ENCODE assay signal across 15 cellular contexts in genomic region chr10:63799511-63799910, GRCh38.
A peak's percentile ranks its signal among the peaks of the same experiment; 100 is the strongest.
DNase-seq lines count a peak whose midpoint lies in the region; ATAC-seq, FAIRE-seq and TF ChIP-seq lines count a peak whose summit lies in the region.
"Had no signal": no experiment of that assay in that cellular context is flagged by ENCODE, and none has a peak within 500 bp of the region (broad histone marks: within the 10 kb centered on the region; RNA-seq: fewer than 3 reads in every experiment).

No MANE protein-coding gene starts in this region.

- H3K18ac ChIP-seq in neuronal stem cell (ENCODE audit: low read length): no peak overlapping the region

- H3K4me3 Mint-ChIP-seq in CD14-positive monocyte: peak overlapping the region in 1 of 2 donors; percentile 48
- H3K4me3 Mint-ChIP-seq: activated CD8-positive, alpha-beta T cell treated with anti-CD3 and anti-CD28 coated beads for 36 hours had no signal

- H3K27me3 ChIP-seq in HepG2 (ENCODE audit: control insufficient read depth in 1 of 2, insufficient read depth in 2 of 2, low read length in 2 of 2) (no peaks in the 10 kb centered on the region), right lobe of liver (no peaks in the 10 kb centered on the region), esophagus squamous epithelium (no peaks in the 10 kb centered on the region), neuronal stem cell (ENCODE audit: control insufficient read depth in 3 of 3, insufficient read depth in 3 of 3, low read depth in 1 of 3, low read length in 3 of 3) (no peaks in the 10 kb centered on the region), aorta (ENCODE audit: control insufficient read depth in 1 of 2, insufficient read depth in 2 of 2, low read length in 1 of 2) (no peaks in the 10 kb centered on the region)

- no peak overlapping the region for H2BK5ac ChIP-seq in neuronal stem cell (ENCODE audit: low read length)

- no peak for TF ChIP-seq RAD21 in HepG2 (CRISPR knock-in tag; IDR thresholded peaks at IDR 0.05)

- no peak overlapping the region for H3K27ac ChIP-seq in HepG2 (ENCODE audit: extremely low read length, insufficient read depth, low read length)
- peak overlapping the region in 1 of 3 donors; percentile 0 for H3K27ac ChIP-seq in right lobe of liver
- peak overlapping the region in 3 of 4 donors; percentile 30 to 67 (median 66) for H3K27ac ChIP-seq in esophagus squamous epithelium
- no peak overlapping the region for H3K27ac ChIP-seq in neuronal stem cell (replicated peaks; ENCODE audit: low read length)
- peak overlapping the region in 1 of 2 donors; percentile 75 for H3K27ac ChIP-seq in aorta (ENCODE audit: low read depth in 1 of 2, low read length in 2 of 2)

- H3K9me3 ChIP-seq in HepG2 (ENCODE audit: low read length): no peaks in the 10 kb centered on the region
- H3K9me3 ChIP-seq in right lobe of liver: no peaks in the 10 kb centered on the region
- H3K9me3 ChIP-seq in esophagus squamous epithelium: no peaks in the 10 kb centered on the region
- no peaks in the 10 kb centered on the region for H3K9me3 ChIP-seq in neuronal stem cell (replicated peaks in 1 of 2; ENCODE audit: control insufficient read depth in 2 of 2, insufficient read depth in 1 of 2, low read depth in 1 of 2, low read length in 2 of 2)
- no peaks in the 10 kb centered on the region for H3K9me3 ChIP-seq in aorta (ENCODE audit: control insufficient read depth, low read length)
- H3K9me3 ChIP-seq: Caco-2 had no signal

- TF ChIP-seq CTCF in HepG2 (CRISPR knock-in tag; IDR thresholded peaks at IDR 0.05): no peak
- TF ChIP-seq CTCF in right lobe of liver (IDR thresholded peaks at IDR 0.05): no peak
- TF ChIP-seq CTCF in esophagus squamous epithelium (IDR thresholded peaks at IDR 0.05): no peak
- TF ChIP-seq CTCF in CD14-positive monocyte (IDR thresholded peaks at IDR 0.05): no peak

- H3K4me1 Mint-ChIP-seq in CD14-positive monocyte: peaks cover 4% of the 10 kb centered on the region

- H4K20me1 ChIP-seq in HepG2 (ENCODE audit: insufficient read depth, low read length): no peaks in the 10 kb centered on the region

- no peaks in the 10 kb centered on the region for H3K79me2 ChIP-seq in HepG2 (ENCODE audit: insufficient read depth, low read length)

- CTCF ChIA-PET in HepG2 (lab: Yijun Ruan, JAX; ENCODE audit: low intra/inter-chr PET ratio, low total read pairs): no interaction called here

- FAIRE-seq in HepG2 (lab: Jason Lieb, UNC): no peak
- FAIRE-seq: GM19239 had no signal

- no peaks in the 10 kb centered on the region for H3K79me1 ChIP-seq in neuronal stem cell (ENCODE audit: low read depth, low read length)

- no peak for TF ChIP-seq EP300 in HepG2 (IDR thresholded peaks at IDR 0.05; ENCODE audit: low read depth in 2 of 2, low read length in 2 of 2)
- no peak for TF ChIP-seq EP300 in HepG2 (CRISPR knock-in tag; IDR thresholded peaks at IDR 0.05; ENCODE audit: borderline replicate concordance)

- no peak overlapping the region for H4K91ac ChIP-seq in neuronal stem cell (ENCODE audit: low read depth, low read length, poor library complexity)

- no peak overlapping the region for H3K4me3 ChIP-seq in HepG2 (replicated peaks in 1 of 3; ENCODE audit: insufficient read depth in 1 of 3, low read depth in 2 of 3, low read length in 3 of 3)
- no peak overlapping the region for H3K4me3 ChIP-seq in right lobe of liver
- peak overlapping the region in 2 of 4 donors; percentile 7 to 46 for H3K4me3 ChIP-seq in esophagus squamous epithelium
- no peak overlapping the region for H3K4me3 ChIP-seq in neuronal stem cell (ENCODE audit: low read length in 2 of 2)
- peak overlapping the region in 1 of 2 donors; percentile 19 for H3K4me3 ChIP-seq in aorta (ENCODE audit: low read length in 2 of 2)

- H3K27me3 Mint-ChIP-seq in CD14-positive monocyte (ENCODE audit: low read depth in 3 of 3): peaks cover 0 to 6% (median 3%) of the 10 kb centered on the region in 3 donors

- H3K4me1 ChIP-seq in HepG2 (ENCODE audit: insufficient read depth, low read length): no peaks in the 10 kb centered on the region
- H3K4me1 ChIP-seq in right lobe of liver: no peaks in the 10 kb centered on the region
- H3K4me1 ChIP-seq in esophagus squamous epithelium: peaks cover 0 to 6% (median 0%) of the 10 kb centered on the region in 3 donors
- peaks cover 0 to 2% of the 10 kb centered on the region in 2 donors for H3K4me1 ChIP-seq in neuronal stem cell (ENCODE audit: control insufficient read depth in 2 of 2, insufficient read depth in 1 of 2, low read depth in 1 of 2, low read length in 2 of 2)
- peaks cover 3 to 6% of the 10 kb centered on the region in 2 donors for H3K4me1 ChIP-seq in aorta (ENCODE audit: control insufficient read depth in 1 of 2, insufficient read depth in 2 of 2, low read length in 2 of 2)
- H3K4me1 ChIP-seq: Caco-2 had no signal

- H3K36me3 Mint-ChIP-seq in CD14-positive monocyte: no peaks in the 10 kb centered on the region

- POLR2A ChIA-PET in HepG2 (lab: Yijun Ruan, JAX): no interaction called here

- H3K4ac ChIP-seq in neuronal stem cell (ENCODE audit: low read length): no peak overlapping the region

- H3K14ac ChIP-seq in neuronal stem cell (ENCODE audit: low read length): no peak overlapping the region

- no peak overlapping the region for H3K27ac Mint-ChIP-seq in CD14-positive monocyte
- H3K27ac Mint-ChIP-seq: activated CD8-positive, alpha-beta T cell treated with anti-CD3 and anti-CD28 coated beads for 36 hours had no signal

- H4K8ac ChIP-seq in neuronal stem cell (ENCODE audit: low read depth, low read length): no peak overlapping the region

- WGBS in HepG2 (ENCODE audit: low lambda C conversion rate): 29% methylated on average over 6 of the region's 6 CpGs
- WGBS in right lobe of liver (ENCODE audit: insufficient coverage, low coverage, low lambda C conversion rate, missing lambda C conversion rate): 44% methylated on average over 6 of the region's 6 CpGs
- 39 to 50% methylated on average over 6 of the region's 6 CpGs for WGBS in esophagus squamous epithelium, 2 donors
- no CpG with 5 or more reads among the region's 6 CpGs for WGBS in neuronal stem cell (ENCODE audit: extremely low coverage in 2 of 2, insufficient read length in 2 of 2, insufficient replicate concordance in 1 of 2), 2 donors
- WGBS in aorta, 2 donors: 21% methylated on average over 6 of the region's 6 CpGs

- H3K9me3 Mint-ChIP-seq in CD14-positive monocyte: peaks cover 0 to 2% (median 0%) of the 10 kb centered on the region in 7 donors
- H3K9me3 Mint-ChIP-seq: activated CD8-positive, alpha-beta T cell treated with anti-CD3 and anti-CD28 coated beads for 36 hours had no signal

- TF ChIP-seq POLR2A in HepG2 (IDR thresholded peaks at IDR 0.05; ENCODE audit: insufficient read depth in 1 of 2, low read depth in 2 of 2, low read length in 2 of 2) (no peak), right lobe of liver (IDR thresholded peaks at IDR 0.05) (no peak), esophagus squamous epithelium (IDR thresholded peaks at IDR 0.05) (no peak)

- no peak for ATAC-seq in HepG2
- ATAC-seq in right lobe of liver: no peak
- ATAC-seq in HG02870 (IDR thresholded peaks at IDR 0.05; ENCODE audit: unreplicated experiment): no peak
- no peak for ATAC-seq in aorta (ENCODE audit: low FRiP score)
- ATAC-seq: activated CD8-positive, alpha-beta T cell treated with anti-CD3 and anti-CD28 coated beads for 36 hours had no signal

- H3K4me2 ChIP-seq in HepG2 (ENCODE audit: low read depth, low read length): peak overlapping the region; percentile 45; the same call in 1 of the 2 replicates
- no peak overlapping the region for H3K4me2 ChIP-seq in neuronal stem cell (ENCODE audit: insufficient read depth, low read length, poor library complexity, severe bottlenecking)

- in situ Hi-C loops in HepG2 (cut with HindIII; ENCODE audit: extremely low pct_ligation_motif_present, low pct_unique_long_range_greater_than_20kb): no loop called here

- H2AK5ac ChIP-seq in neuronal stem cell (ENCODE audit: low read depth, low read length): no peak overlapping the region

- H3K36me3 ChIP-seq in HepG2 (replicated peaks in 1 of 2; ENCODE audit: control insufficient read depth in 1 of 2, insufficient read depth in 2 of 2, low read length in 2 of 2) (no peaks in the 10 kb centered on the region), right lobe of liver (no peaks in the 10 kb centered on the region), esophagus squamous epithelium (no peaks in the 10 kb centered on the region), neuronal stem cell (replicated peaks in 1 of 2; ENCODE audit: control insufficient read depth in 2 of 2, insufficient read depth in 2 of 2, low read length in 2 of 2) (no peaks in the 10 kb centered on the region), aorta (ENCODE audit: control insufficient read depth in 1 of 2, insufficient read depth in 2 of 2, low read length in 1 of 2) (no peaks in the 10 kb centered on the region)

- no peak overlapping the region for H3K9ac ChIP-seq in HepG2 (ENCODE audit: insufficient read depth, low read depth, low read length)
- no peak overlapping the region for H3K9ac ChIP-seq in neuronal stem cell (ENCODE audit: low read depth, low read length, poor library complexity)

- no peak overlapping the region for H3K23ac ChIP-seq in neuronal stem cell (ENCODE audit: low read depth, low read length, poor library complexity)

- intact Hi-C loops in HepG2 (cut with micrococcal nuclease; ENCODE audit: unreplicated experiment) (no loop called here), right lobe of liver (cut with DNase I) (no loop called here), esophagus squamous epithelium (cut with DNase I) (no loop called here), CD14-positive monocyte (cut with micrococcal nuclease) (no loop called here), aorta (cut with DNase I) (loop anchor here in 1 of 2 donors (5.0 kb wide), 1 partner anchor 92 kb away; no protein-coding TSS in a partner anchor)

- no peak overlapping the region for H2BK12ac ChIP-seq in neuronal stem cell (ENCODE audit: low read length)

- H2AFZ ChIP-seq in HepG2 (ENCODE audit: low read length): no peak overlapping the region
- peak overlapping the region; percentile 46 for H2AFZ ChIP-seq in neuronal stem cell (ENCODE audit: low read length)

- H2BK120ac ChIP-seq in neuronal stem cell (ENCODE audit: low read depth, low read length): no peak overlapping the region

- H2BK15ac ChIP-seq in neuronal stem cell (ENCODE audit: low read length): no peak overlapping the region

- no TSS peak for BruUV-seq in HepG2 (replicated peaks; lab: Mats Ljungman, UMichigan)

- DNase-seq in HepG2 (ENCODE audit: low spot score) (no peak), right lobe of liver (no peak), esophagus squamous epithelium (lab: John Stamatoyannopoulos, UW) (no peak), neuronal stem cell (ENCODE audit: low spot score) (no peak), CD14-positive monocyte (ENCODE audit: low spot score) (no peak), 8988T (no peak), aorta (no peak)
- DNase-seq: activated CD8-positive, alpha-beta T cell treated with anti-CD3 and anti-CD28 coated beads for 36 hours; Caco-2; effector CD8-positive, alpha-beta T cell; islet precursor cell; NCI-H187; NCI-H510A had no signal

TF ChIP-seq in HepG2, 621 proteins besides CTCF, POLR2A, EP300 and RAD21:
- no peak for TF ChIP-seq HNF4A (CRISPR knock-in tag; IDR thresholded peaks at IDR 0.05)

Comparison
In these comparisons a context has a peak if more than half of its experiments do, and no peak if none do; other contexts are left out.
1. H3K27ac ChIP-seq: peak in esophagus squamous epithelium (3 of 4); none in HepG2 (single experiment) and neuronal stem cell (single experiment).